14 cellular contexts compared by ENCODE assay signal in genomic region chr2:127052771-127053691, GRCh38. TPM values are rescaled to one million over a fixed set of nuclear protein-coding genes. Genes with fewer than 3 reads are reported as not detected.
DNase-seq lines count a peak whose midpoint lies in the region; ATAC-seq, FAIRE-seq and TF ChIP-seq lines count a peak whose summit lies in the region.
"Had no signal": no experiment of that assay in that cellular context is flagged by ENCODE, and none has a peak within 500 bp of the region (broad histone marks: within the 10 kb centered on the region; RNA-seq: fewer than 3 reads in every experiment).

No MANE protein-coding gene starts in this region.

- H3K79me2 ChIP-seq in neural progenitor cell (ENCODE audit: low read depth), result no peaks in the 10 kb centered on the region

- H3K4me3 ChIP-seq in CD8-positive, alpha-beta memory T cell (ENCODE audit: low read length), result no peak overlapping the region
- no peak overlapping the region for H3K4me3 ChIP-seq in neural progenitor cell
- H3K4me3 ChIP-seq: tibial artery had no signal

- no peak overlapping the region for H3K27ac ChIP-seq in CD8-positive, alpha-beta memory T cell (ENCODE audit: low read depth, low read length)
- no peak overlapping the region for H3K27ac ChIP-seq in neural progenitor cell
- H3K27ac ChIP-seq: tibial artery, VCaP had no signal

- H3K4me3 Mint-ChIP-seq in CD8-positive, alpha-beta memory T cell, result no peak overlapping the region
- no peak overlapping the region for H3K4me3 Mint-ChIP-seq in chondrocyte (ENCODE audit: unreplicated experiment)
- no peak overlapping the region for H3K4me3 Mint-ChIP-seq in neural progenitor cell
- H3K4me3 Mint-ChIP-seq: naive thymus-derived CD4-positive, alpha-beta T cell had no signal

- peaks cover 4% of the 10 kb centered on the region for H3K36me3 ChIP-seq in CD8-positive, alpha-beta memory T cell (ENCODE audit: insufficient read depth, low read length)
- H3K36me3 ChIP-seq in neural progenitor cell, result no peaks in the 10 kb centered on the region

- no peaks in the 10 kb centered on the region for H3K9me3 Mint-ChIP-seq in CD8-positive, alpha-beta memory T cell
- H3K9me3 Mint-ChIP-seq in chondrocyte (ENCODE audit: low read depth) (no peaks in the 10 kb centered on the region), neural progenitor cell (no peaks in the 10 kb centered on the region)

- H3K27ac Mint-ChIP-seq in CD8-positive, alpha-beta memory T cell, result peak overlapping the region in 7 of 8 donors; percentile 32 to 83 (median 74)
- H3K27ac Mint-ChIP-seq in chondrocyte (ENCODE audit: unreplicated experiment), result no peak overlapping the region
- peak overlapping the region; percentile 34 for H3K27ac Mint-ChIP-seq in neural progenitor cell

- DNase-seq in NCI-H2107 treated with DMSO at 0.1 percent for 48 hours (lab: John Stamatoyannopoulos, UW; ENCODE audit: unreplicated experiment) (peak; percentile 24), NCI-H2107 (lab: John Stamatoyannopoulos, UW) (no peak), chondrocyte (ENCODE audit: low spot score) (peak; percentile 88), neural progenitor cell (ENCODE audit: low spot score) (no peak), urothelium cell line (ENCODE audit: low spot score) (no peak)
- DNase-seq in CD8-positive, alpha-beta memory T cell, result no peak
- DNase-seq: DMS79, kidney glomerular epithelial cell, NCI-H1436 had no signal

- ATAC-seq in GM18511 (IDR thresholded peaks at IDR 0.05; ENCODE audit: unreplicated experiment) (no peak), HG03159 (IDR thresholded peaks at IDR 0.05; ENCODE audit: unreplicated experiment) (no peak)
- ATAC-seq: naive thymus-derived CD4-positive, alpha-beta T cell had no signal

- no peak overlapping the region for H3K4me2 ChIP-seq in neural progenitor cell

- peaks cover 0 to 69% (median 0%) of the 10 kb centered on the region in 3 donors for H3K36me3 Mint-ChIP-seq in CD8-positive, alpha-beta memory T cell
- H3K36me3 Mint-ChIP-seq in chondrocyte (ENCODE audit: low read depth) (peaks cover 11% of the 10 kb centered on the region), neural progenitor cell (no peaks in the 10 kb centered on the region)

- no peaks in the 10 kb centered on the region for H3K27me3 Mint-ChIP-seq in CD8-positive, alpha-beta memory T cell
- no peaks in the 10 kb centered on the region for H3K27me3 Mint-ChIP-seq in chondrocyte (ENCODE audit: low read depth)
- H3K27me3 Mint-ChIP-seq in neural progenitor cell (ENCODE audit: insufficient read depth, low read depth), result peaks cover 2% of the 10 kb centered on the region
- H3K27me3 Mint-ChIP-seq: naive thymus-derived CD4-positive, alpha-beta T cell had no signal

- H4K20me1 ChIP-seq in neural progenitor cell (ENCODE audit: low read depth), result no peaks in the 10 kb centered on the region

- POLR2A ChIA-PET in CD8-positive, alpha-beta memory T cell (lab: Charles Lee), result no interaction called here

- peaks cover 3% of the 10 kb centered on the region for H3K4me1 ChIP-seq in CD8-positive, alpha-beta memory T cell (ENCODE audit: insufficient read depth, low read length)
- H3K4me1 ChIP-seq in neural progenitor cell, result no peaks in the 10 kb centered on the region

- no peaks in the 10 kb centered on the region for H3K9me3 ChIP-seq in CD8-positive, alpha-beta memory T cell (ENCODE audit: low read length)
- no peaks in the 10 kb centered on the region for H3K9me3 ChIP-seq in neural progenitor cell (ENCODE audit: low read depth)
- H3K9me3 ChIP-seq: tibial artery had no signal

- TF ChIP-seq CTCF in chondrocyte (IDR thresholded peaks at IDR 0.05), result no peak
- no peak for TF ChIP-seq CTCF in neural progenitor cell (IDR thresholded peaks at IDR 0.05)

- H3F3A ChIP-seq in neural progenitor cell (ENCODE audit: low read depth), result no peaks in the 10 kb centered on the region

- FAIRE-seq in urothelium cell line (lab: Jason Lieb, UNC), result no peak

- H2AFZ ChIP-seq in neural progenitor cell (replicated peaks), result no peak overlapping the region

- H3K9ac ChIP-seq in neural progenitor cell, result no peak overlapping the region

- H3K4me1 Mint-ChIP-seq in CD8-positive, alpha-beta memory T cell, result peaks cover 7 to 29% (median 11%) of the 10 kb centered on the region in 3 donors
- H3K4me1 Mint-ChIP-seq in chondrocyte (ENCODE audit: low read depth) (peaks cover 2% of the 10 kb centered on the region), neural progenitor cell (peaks cover 2% of the 10 kb centered on the region)

- CTCF ChIA-PET in CD8-positive, alpha-beta memory T cell (lab: Charles Lee), result interaction anchor here (1.0 to 3.7 kb wide), 3 partner anchors 13 to 27 kb away, joined by 3 to 21 read pairs (median 4); no protein-coding TSS in a partner anchor

- H3K27me3 ChIP-seq in CD8-positive, alpha-beta memory T cell (ENCODE audit: insufficient read depth, low read length, poor library complexity, severe bottlenecking), result no peaks in the 10 kb centered on the region
- no peaks in the 10 kb centered on the region for H3K27me3 ChIP-seq in neural progenitor cell

RNA-seq across cellular contexts. Expression of gene BIN1, which starts 53.9 kb away (rescaled TPM):
- total RNA-seq in CD8-positive, alpha-beta memory T cell, result 10 to 100 TPM; 84.9 to 87.3 TPM
- polyA plus RNA-seq in CD8-positive, alpha-beta memory T cell, result 163 TPM
- 40.0 to 64.0 TPM (median 63.6 TPM) in 3 replicates for total RNA-seq in chondrocyte
- 26.9 and 55.9 TPM in 2 replicates for total RNA-seq in neural progenitor cell (ENCODE audit: low replicate concordance)

Comparison
In these comparisons a context has a peak if more than half of its experiments do, and no peak if none do; other contexts are left out.
1. DNase-seq: peak in NCI-H2107 treated with DMSO at 0.1 percent for 48 hours (single experiment) and chondrocyte (single experiment); none in NCI-H2107 (single experiment), CD8-positive, alpha-beta memory T cell (0 of 5), neural progenitor cell (single experiment) and urothelium cell line (single experiment).